Comparison of ENCODE assay signal across 27 cellular contexts in the genomic region with DNA sequence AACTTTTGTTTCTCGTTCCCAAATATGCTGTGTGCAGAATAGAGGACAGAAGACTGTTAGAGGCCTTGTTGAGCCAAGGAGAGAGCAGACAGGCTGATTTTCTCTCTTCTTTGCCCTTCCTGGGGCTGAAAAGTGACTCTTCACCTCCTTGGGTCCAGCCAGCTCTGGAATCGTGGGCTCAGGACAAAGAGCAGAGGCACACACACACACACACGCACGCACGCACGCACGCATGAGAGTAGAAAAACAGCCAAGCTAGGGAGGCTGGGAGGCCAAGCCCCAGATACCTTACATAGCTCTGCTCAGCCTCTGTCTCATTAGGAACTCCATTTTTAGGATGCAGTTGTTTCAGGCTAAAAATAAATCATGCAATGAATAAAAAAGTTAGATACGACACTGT. TPM values are rescaled to one million over a fixed set of nuclear protein-coding genes. Genes with fewer than 3 reads are reported as not detected.
DNase-seq lines count a peak whose midpoint lies in the region; ATAC-seq and TF ChIP-seq lines count a peak whose summit lies in the region.
"Had no signal": no experiment of that assay in that cellular context is flagged by ENCODE, and none has a peak within 500 bp of the region (broad histone marks: within the 10 kb centered on the region; RNA-seq: fewer than 3 reads in every experiment).

A gene (minus strand): TSS at position 166 of the 400 bp plus-strand sequence. CDS start 173 bp downstream, outside the sequence.

- H3K9me3 ChIP-seq in muscle layer of duodenum (ENCODE audit: control insufficient read depth in 1 of 2, low read length in 2 of 2) (no peaks in the 10 kb centered on the region), skeletal muscle tissue (ENCODE audit: control insufficient read depth in 3 of 3, low read length in 3 of 3) (no peaks in the 10 kb centered on the region), right lobe of liver (no peaks in the 10 kb centered on the region)
- H3K9me3 ChIP-seq: neutrophil had no signal

- H2AFZ ChIP-seq in GM23338, result peak within 1 kb of the TSS; percentile 57; the same call in 1 of the 2 replicates

- peaks cover 6% of the 10 kb centered on the region for H3K27me3 Mint-ChIP-seq in GM23338 (ENCODE audit: insufficient read depth, low read depth, poor library complexity)

- peaks cover 15% of the 10 kb centered on the region for H3K4me1 Mint-ChIP-seq in GM23338
- H3K4me1 Mint-ChIP-seq: CD4-positive, CD25-positive, alpha-beta regulatory T cell had no signal

- no peak within 1 kb of the TSS for H3K4me3 Mint-ChIP-seq in GM23338
- H3K4me3 Mint-ChIP-seq: activated CD8-positive, alpha-beta T cell treated with anti-CD3 and anti-CD28 coated beads, Interleukin-2, amount 10 ng/mL, durations not matched to agents 7 days and 5 days; CD4-positive, CD25-positive, alpha-beta regulatory T cell had no signal

- H3F3A ChIP-seq in GM23338 (replicated peaks; ENCODE audit: low read depth), result no peaks in the 10 kb centered on the region

- H3K36me3 ChIP-seq in GM23338 (ENCODE audit: insufficient read depth) (no peaks in the 10 kb centered on the region), muscle layer of duodenum (ENCODE audit: control insufficient read depth in 1 of 2, insufficient read depth in 2 of 2, low read length in 2 of 2) (no peaks in the 10 kb centered on the region), skeletal muscle tissue (ENCODE audit: control insufficient read depth in 3 of 3, insufficient read depth in 3 of 3, low read length in 3 of 3) (no peaks in the 10 kb centered on the region), right lobe of liver (no peaks in the 10 kb centered on the region)
- H3K36me3 ChIP-seq: neutrophil had no signal

- no peaks in the 10 kb centered on the region; the same call in 1 of the 3 replicates for H3K9me3 Mint-ChIP-seq in GM23338
- H3K9me3 Mint-ChIP-seq: activated naive CD4-positive, alpha-beta T cell treated with anti-CD3 and anti-CD28 coated beads, Interleukin-2, amount 50 U/mL, for 72 hours; activated T-helper 2 cell treated with anti-CD3 and anti-CD28 coated beads, Interferon-gamma antibody, Interleukin-2, Interleukin-4, amounts not matched to agents 10 μg/mL and 5 μg/mL and 100 μg/mL, durations not matched to agents 14 hours and 24 hours and 36 hours had no signal

- TF ChIP-seq CTCF in GM23338 (conservative IDR thresholded peaks at IDR 0.05; ENCODE audit: low read depth in 2 of 2), result no peak
- TF ChIP-seq CTCF in right lobe of liver (IDR thresholded peaks at IDR 0.05), result no peak

- TF ChIP-seq POLR2A in right lobe of liver (IDR thresholded peaks at IDR 0.05), result no peak

- H3K4me1 ChIP-seq in GM23338 (ENCODE audit: insufficient read depth) (peaks cover 5% of the 10 kb centered on the region; the same call in 1 of the 2 replicates), muscle layer of duodenum (ENCODE audit: control insufficient read depth in 1 of 2, insufficient read depth in 2 of 2, low read length in 2 of 2) (peaks cover 5 to 7% of the 10 kb centered on the region in 2 donors), skeletal muscle tissue (ENCODE audit: control insufficient read depth in 3 of 3, insufficient read depth in 3 of 3, low read length in 3 of 3) (peaks cover 31 to 58% (median 32%) of the 10 kb centered on the region in 3 donors), right lobe of liver (peaks cover 0 to 3% (median 0%) of the 10 kb centered on the region in 4 donors)

- no peaks in the 10 kb centered on the region for H4K20me1 ChIP-seq in GM23338 (replicated peaks; ENCODE audit: insufficient read depth)

- ATAC-seq in GM23338 (no peak), Right ventricle myocardium inferior (peak; percentile 85), right lobe of liver (no peak), HG02588 (IDR thresholded peaks at IDR 0.05; ENCODE audit: unreplicated experiment) (no peak), HG03175 (IDR thresholded peaks at IDR 0.05; ENCODE audit: unreplicated experiment) (no peak)
- ATAC-seq: activated CD8-positive, alpha-beta T cell treated with anti-CD3 and anti-CD28 coated beads, Interleukin-2, amount 10 ng/mL, durations not matched to agents 7 days and 5 days; activated naive CD4-positive, alpha-beta T cell treated with anti-CD3 and anti-CD28 coated beads, Interleukin-2, amount 50 U/mL, for 72 hours had no signal

- WGBS in right lobe of liver (ENCODE audit: insufficient coverage, low coverage, low lambda C conversion rate, missing lambda C conversion rate), result 63% methylated on average over 6 of the region's 8 CpGs

- H3K79me2 ChIP-seq in GM23338 (replicated peaks; ENCODE audit: insufficient read depth), result no peaks in the 10 kb centered on the region

- no peak within 1 kb of the TSS for H3K27ac Mint-ChIP-seq in GM23338
- H3K27ac Mint-ChIP-seq: activated CD8-positive, alpha-beta T cell treated with anti-CD3 and anti-CD28 coated beads, Interleukin-2, amount 10 ng/mL, durations not matched to agents 7 days and 5 days; activated naive CD4-positive, alpha-beta T cell treated with anti-CD3 and anti-CD28 coated beads, Interleukin-2, amount 50 U/mL, for 72 hours; activated T-helper 2 cell treated with anti-CD3 and anti-CD28 coated beads, Interferon-gamma antibody, Interleukin-2, Interleukin-4, amounts not matched to agents 10 μg/mL and 5 μg/mL and 100 μg/mL, durations not matched to agents 14 hours and 24 hours and 36 hours had no signal

- no peaks in the 10 kb centered on the region for H3K36me3 Mint-ChIP-seq in GM23338 (ENCODE audit: low read depth)
- H3K36me3 Mint-ChIP-seq: activated naive CD4-positive, alpha-beta T cell treated with anti-CD3 and anti-CD28 coated beads, Interleukin-2, amount 50 U/mL, for 72 hours; CD4-positive, CD25-positive, alpha-beta regulatory T cell had no signal

- H3K27me3 ChIP-seq in GM23338 (ENCODE audit: insufficient read depth) (no peaks in the 10 kb centered on the region), muscle layer of duodenum (ENCODE audit: low read depth, low read length) (no peaks in the 10 kb centered on the region), skeletal muscle tissue (ENCODE audit: control insufficient read depth in 3 of 3, insufficient read depth in 3 of 3, low read length in 3 of 3) (no peaks in the 10 kb centered on the region), right lobe of liver (no peaks in the 10 kb centered on the region)

- no peaks in the 10 kb centered on the region for H3K9me2 ChIP-seq in GM23338 (ENCODE audit: insufficient read depth)

- intact Hi-C loops in Right ventricle myocardium inferior (cut with DNase I) (loop anchor here (5.0 kb wide), 1 partner anchor 41 kb away; no protein-coding TSS in a partner anchor), right lobe of liver (cut with DNase I) (loop anchor here (10.0 kb wide), 1 partner anchor 154 kb away; no protein-coding TSS in a partner anchor)

- DNase-seq in GM23338 (ENCODE audit: low spot score) (no peak), Right ventricle myocardium inferior (ENCODE audit: missing footprints) (peak; percentile 83), right lobe of liver (no peak), SKM-1 treated with dmso at 0.1 percent for 144 hours (lab: John Stamatoyannopoulos, UW; ENCODE audit: unreplicated experiment) (no peak)
- DNase-seq: 8988T; activated CD4-positive, alpha-beta T cell treated with anti-CD3 and anti-CD28 coated beads for 1 hour; activated CD8-positive, alpha-beta T cell treated with anti-CD3 and anti-CD28 coated beads, Interleukin-2, amount 10 ng/mL, durations not matched to agents 7 days and 5 days; caudate nucleus; CD4-positive, CD25-positive, alpha-beta regulatory T cell; KG1; MM.1S; NCI-H1436 treated with DMSO at 0.1 percent for 48 hours; NCI-H446 treated with DMSO at 0.1 percent for 48 hours; RPMI8226; stimulated activated CD4-positive, alpha-beta T cell treated with anti-CD3 and anti-CD28 coated beads, Interleukin-2, amount 100 ng/mL, for 24 hours had no signal

- peak within 1 kb of the TSS; percentile 88 to 95 (median 92) for H3K9ac ChIP-seq in skeletal muscle tissue (ENCODE audit: low read depth in 1 of 3, low read length in 3 of 3)

- no peak within 1 kb of the TSS for H3K4me2 ChIP-seq in GM23338

- H3K27ac ChIP-seq in GM23338 (ENCODE audit: low read depth) (no peak within 1 kb of the TSS), muscle layer of duodenum (ENCODE audit: low read length) (peak within 1 kb of the TSS; percentile 65), skeletal muscle tissue (ENCODE audit: low read depth, low read length) (peak within 1 kb of the TSS; percentile 97), right lobe of liver (no peak within 1 kb of the TSS)
- H3K27ac ChIP-seq: neutrophil had no signal

- H3K4me3 ChIP-seq in GM23338 (no peak within 1 kb of the TSS), muscle layer of duodenum (ENCODE audit: low read depth in 1 of 2, low read length in 2 of 2) (peak within 1 kb of the TSS; percentile 3 to 52), skeletal muscle tissue (ENCODE audit: low read length in 3 of 3) (peak within 1 kb of the TSS; percentile 70 to 90 (median 88)), right lobe of liver (no peak within 1 kb of the TSS)
- H3K4me3 ChIP-seq: lung had no signal

TF ChIP-seq in GM23338, 12 proteins besides CTCF, POLR2A, EP300 and RAD21:
- no peak for TF ChIP-seq NANOG (IDR thresholded peaks at IDR 0.05; ENCODE audit: borderline replicate concordance)

RNA-seq across cellular contexts. Expression of the gene that starts here (rescaled TPM):
- total RNA-seq in GM23338 (2014; rRNA removed; shearing (Covaris generic)), result not detected in 2 replicates
- polyA plus RNA-seq in GM23338 (2016; fragmentation: Nextera tagmentation; extraction: Ambion mirVana), result not detected in 2 replicates
- 912 TPM for total RNA-seq in Right ventricle myocardium inferior
- total RNA-seq in skeletal muscle tissue, result 416 TPM
- total RNA-seq in right lobe of liver, result under 1 TPM in 4 of 6 experiments, not detected in 2; 0.09 to 0.44 (median 0.21) TPM
- total RNA-seq: activated CD8-positive, alpha-beta T cell treated with anti-CD3 and anti-CD28 coated beads, Interleukin-2, amount 10 ng/mL, durations not matched to agents 7 days and 5 days; activated naive CD4-positive, alpha-beta T cell treated with anti-CD3 and anti-CD28 coated beads, Interleukin-2, amount 50 U/mL, for 72 hours; activated T-helper 2 cell treated with anti-CD3 and anti-CD28 coated beads, Interferon-gamma antibody, Interleukin-2, Interleukin-4, amounts not matched to agents 10 μg/mL and 5 μg/mL and 100 μg/mL, durations not matched to agents 14 hours and 24 hours and 36 hours; CD4-positive, CD25-positive, alpha-beta regulatory T cell; dermis microvascular lymphatic vessel endothelial cell; kidney epithelial cell; pulmonary artery endothelial cell; T-helper 1 cell treated with Interleukin-12 subunit alpha and Interleukin-12 subunit beta and Interleukin-4 antibody, amounts not matched to agents 30 ng/mL and 1 ng/mL, for 36 hours had no signal
- polyA plus RNA-seq: CD4-positive, CD25-positive, alpha-beta regulatory T cell had no signal

Comparison
In these comparisons a context has a peak if more than half of its experiments do, and no peak if none do; other contexts are left out.
1. RNA of the gene that starts here (total RNA-seq): 912 TPM in Right ventricle myocardium inferior (single experiment) and 416 TPM in skeletal muscle tissue (single experiment); 0.09 to 0.44 TPM in right lobe of liver and not detected in GM23338; every median in the first group is over 100 times any median in the second.
2. H3K27ac ChIP-seq: peak in muscle layer of duodenum (single experiment) and skeletal muscle tissue (single experiment); none in GM23338 (single experiment) and right lobe of liver (0 of 3).
3. H3K4me3 ChIP-seq: peak in muscle layer of duodenum (2 of 2) and skeletal muscle tissue (3 of 3); none in GM23338 (single experiment) and right lobe of liver (0 of 3).